In the genomic region with DNA sequence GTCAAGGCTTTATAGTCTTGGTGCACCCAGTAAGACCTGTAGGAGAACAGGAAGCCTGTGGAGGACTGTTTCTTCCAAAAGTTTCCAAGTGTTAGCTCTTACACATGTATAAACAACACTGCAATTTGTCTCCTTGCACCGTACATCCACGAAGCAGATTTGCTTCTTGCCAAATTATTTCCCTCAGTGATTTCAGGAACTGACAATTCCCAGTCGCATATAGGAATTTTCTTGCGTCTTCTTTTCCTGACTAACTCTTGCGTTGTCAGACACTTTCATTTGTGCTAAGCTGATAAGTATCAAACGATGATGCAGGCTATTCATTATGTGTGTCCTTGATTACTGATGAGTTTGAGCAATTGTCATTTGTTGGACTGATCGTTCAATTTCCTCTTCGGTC, we compare ENCODE assay signal across 19 cellular contexts.
"Had no signal": no experiment of that assay in that cellular context is flagged by ENCODE, and none has a peak within 500 bp of the region (broad histone marks: within the 10 kb centered on the region; RNA-seq: fewer than 3 reads in every experiment).

No MANE protein-coding gene starts in this region.

- H3K4me1 Mint-ChIP-seq: natural killer cell had no signal

- H3K27ac Mint-ChIP-seq: natural killer cell; stimulated activated naive B cell treated with anti-CD40 and anti-IgM and Interleukin-4, amounts not matched to agents 10 μg/mL and 1 μg/mL and 100 μg/mL, for 72 hours; stimulated activated naive CD8-positive, alpha-beta T cell treated with anti-CD3 and anti-CD28 coated beads, Interleukin-15, Interleukin-2, amounts not matched to agents 100 ng/mL and 50 ng/mL, for 24 hours had no signal

- H3K36me3 ChIP-seq: left lung, ovary, thoracic aorta, tibial nerve, vagina had no signal

- H3K4me3 Mint-ChIP-seq: natural killer cell; stimulated activated naive B cell treated with anti-CD40 and anti-IgM and Interleukin-4, amounts not matched to agents 10 μg/mL and 1 μg/mL and 100 μg/mL, for 72 hours; stimulated activated naive CD8-positive, alpha-beta T cell treated with anti-CD3 and anti-CD28 coated beads, Interleukin-15, Interleukin-2, amounts not matched to agents 100 ng/mL and 50 ng/mL, for 24 hours had no signal

- H3K36me3 Mint-ChIP-seq: natural killer cell; stimulated activated naive B cell treated with anti-CD40 and anti-IgM and Interleukin-4, amounts not matched to agents 10 μg/mL and 1 μg/mL and 100 μg/mL, for 72 hours had no signal

- H3K4me1 ChIP-seq: foreskin keratinocyte, left lung, psoas muscle had no signal

- H3K27me3 Mint-ChIP-seq: stimulated activated naive B cell treated with anti-CD40 and anti-IgM and Interleukin-4, amounts not matched to agents 10 μg/mL and 1 μg/mL and 100 μg/mL, for 72 hours; stimulated activated naive CD8-positive, alpha-beta T cell treated with anti-CD3 and anti-CD28 coated beads, Interleukin-15, Interleukin-2, amounts not matched to agents 100 ng/mL and 50 ng/mL, for 24 hours had no signal

- H3K27ac ChIP-seq: foreskin keratinocyte, left lung, ovary, psoas muscle, skin epidermis, thoracic aorta, tibial nerve, vagina had no signal

- H3K4me3 ChIP-seq: dorsolateral prefrontal cortex, left lung, ovary, psoas muscle, skin epidermis, thoracic aorta, tibial nerve, vagina had no signal

- H3K27me3 ChIP-seq: dorsolateral prefrontal cortex, foreskin keratinocyte, left lung, ovary, tibial nerve, vagina had no signal

- H3K9me3 ChIP-seq: left lung, ovary, psoas muscle, thoracic aorta, tibial nerve, vagina had no signal

- DNase-seq: effector CD4-positive, alpha-beta T cell; foreskin keratinocyte; kidney; left lung; natural killer cell; occipital lobe; ovary; posterior cingulate gyrus; psoas muscle; right cardiac atrium; stimulated activated CD4-positive, alpha-beta T cell treated with anti-CD3 and anti-CD28 coated beads, Interleukin-15, amount 100 ng/mL, for 24 hours; stimulated activated CD4-positive, alpha-beta T cell treated with anti-CD3 and anti-CD28 coated beads, Interleukin-2, amount 100 ng/mL, for 48 hours; stimulated activated naive B cell treated with anti-CD40 and anti-IgM and Interleukin-4, amounts not matched to agents 10 μg/mL and 1 μg/mL and 100 μg/mL, for 72 hours had no signal

- ATAC-seq: foreskin keratinocyte; left lung; natural killer cell; psoas muscle; right cardiac atrium; stimulated activated naive B cell treated with anti-CD40 and anti-IgM and Interleukin-4, amounts not matched to agents 10 μg/mL and 1 μg/mL and 100 μg/mL, for 72 hours had no signal

- H3K9me3 Mint-ChIP-seq: natural killer cell; stimulated activated naive B cell treated with anti-CD40 and anti-IgM and Interleukin-4, amounts not matched to agents 10 μg/mL and 1 μg/mL and 100 μg/mL, for 72 hours had no signal
